ENCODE assay signal across 19 cellular contexts in the genomic region with DNA sequence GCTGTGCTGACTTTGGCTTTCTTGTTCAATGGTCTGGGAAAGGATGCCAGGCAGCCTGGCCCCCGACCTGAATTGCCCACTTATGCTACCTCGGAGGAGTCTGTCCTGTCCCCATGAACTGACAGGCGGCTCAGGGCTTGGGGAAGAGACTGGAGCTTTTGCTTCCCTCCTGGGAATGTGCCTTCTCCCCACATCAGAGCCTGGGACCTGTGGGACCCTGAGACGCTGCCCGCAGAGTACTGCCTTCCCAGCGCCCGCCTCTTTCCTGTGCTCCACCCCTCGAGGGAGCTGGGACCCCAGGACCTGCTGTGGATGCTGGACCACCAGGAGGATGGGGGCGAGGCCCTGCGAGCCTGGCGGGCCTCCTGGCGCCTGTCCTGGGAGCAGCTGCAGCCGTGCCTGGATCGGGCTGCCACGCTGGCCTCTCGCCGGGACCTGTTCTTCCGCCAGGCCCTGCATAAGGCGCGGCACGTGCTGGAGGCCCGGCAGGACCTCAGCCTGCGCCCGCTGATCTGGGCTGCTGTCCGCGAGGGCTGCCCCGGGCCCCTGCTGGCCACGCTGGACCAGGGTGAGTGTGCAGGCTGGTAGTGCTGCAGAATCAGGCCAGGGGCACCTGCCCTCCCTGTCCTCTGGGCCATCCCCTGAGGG. TPM values are rescaled to one million over a fixed set of nuclear protein-coding genes. Genes with fewer than 3 reads are reported as not detected.
DNase-seq lines count a peak whose midpoint lies in the region; ATAC-seq and TF ChIP-seq lines count a peak whose summit lies in the region.
"Had no signal": no experiment of that assay in that cellular context is flagged by ENCODE, and none has a peak within 500 bp of the region (broad histone marks: within the 10 kb centered on the region; RNA-seq: fewer than 3 reads in every experiment).

No MANE protein-coding gene starts in this region.

- peak overlapping the region in 2 of 3 donors; percentile 14 to 45 for H3K9ac ChIP-seq in skeletal muscle tissue (ENCODE audit: low read depth in 1 of 3, low read length in 3 of 3)
- H3K9ac ChIP-seq: GM23248 had no signal

- ATAC-seq in left lung = no peak

- TF ChIP-seq CTCF in MCF 10A (IDR thresholded peaks at IDR 0.05; ENCODE audit: unreplicated experiment) = no peak
- TF ChIP-seq CTCF in left lung (IDR thresholded peaks at IDR 0.05) = no peak

- intact Hi-C loops in MCF 10A (cut with micrococcal nuclease) = no loop called here
- intact Hi-C loops in left lung (cut with DNase I) = loop anchor here in 1 of 2 donors (10.0 kb wide), 1 partner anchor 78 kb away; no protein-coding TSS in a partner anchor

- H3K9me3 Mint-ChIP-seq in MCF 10A (ENCODE audit: unreplicated experiment) = no peaks in the 10 kb centered on the region
- H3K9me3 Mint-ChIP-seq: IgD-negative memory B cell had no signal

- peaks cover 12 to 33% (median 18%) of the 10 kb centered on the region in 3 donors for H3K36me3 ChIP-seq in skeletal muscle tissue (ENCODE audit: control insufficient read depth in 3 of 3, insufficient read depth in 3 of 3, low read length in 3 of 3)
- H3K36me3 ChIP-seq in left lung = peaks cover 0 to 49% of the 10 kb centered on the region in 2 donors

- H3K4me3 ChIP-seq in skeletal muscle tissue (ENCODE audit: low read length in 3 of 3) (peak overlapping the region in 1 of 3 donors; percentile 22), left lung (no peak overlapping the region)
- H3K4me3 ChIP-seq: GM23248, PC-9 had no signal

- H3K27me3 Mint-ChIP-seq in MCF 10A (ENCODE audit: insufficient read depth, unreplicated experiment) = no peaks in the 10 kb centered on the region
- H3K27me3 Mint-ChIP-seq: B cell, IgD-negative memory B cell had no signal

- H3K4me1 ChIP-seq in skeletal muscle tissue (ENCODE audit: control insufficient read depth in 3 of 3, insufficient read depth in 3 of 3, low read length in 3 of 3) = peaks cover 19 to 34% (median 33%) of the 10 kb centered on the region in 3 donors
- H3K4me1 ChIP-seq in left lung = peaks cover 0 to 4% of the 10 kb centered on the region in 2 donors

- BruUV-seq in MCF 10A (replicated peaks; lab: Mats Ljungman, UMichigan) = no TSS peak

- peaks cover 17% of the 10 kb centered on the region for H3K36me3 Mint-ChIP-seq in MCF 10A (ENCODE audit: insufficient read depth, unreplicated experiment)

- H3K9me3 ChIP-seq in skeletal muscle tissue (ENCODE audit: control insufficient read depth in 3 of 3, low read length in 3 of 3) = no peaks in the 10 kb centered on the region
- H3K9me3 ChIP-seq in left lung = no peaks in the 10 kb centered on the region

- H3K27ac ChIP-seq in skeletal muscle tissue (ENCODE audit: low read depth, low read length) (no peak overlapping the region), left lung (no peak overlapping the region)
- H3K27ac ChIP-seq: GM23248, PC-9 had no signal

- H3K27me3 ChIP-seq in skeletal muscle tissue (ENCODE audit: control insufficient read depth in 3 of 3, insufficient read depth in 3 of 3, low read length in 3 of 3) = no peaks in the 10 kb centered on the region
- no peaks in the 10 kb centered on the region for H3K27me3 ChIP-seq in left lung

- H3K4me1 Mint-ChIP-seq in MCF 10A (ENCODE audit: insufficient read depth, unreplicated experiment) = peaks cover 13% of the 10 kb centered on the region
- H3K4me1 Mint-ChIP-seq: B cell had no signal

- in situ Hi-C loops in G401 (cut with HindIII; ENCODE audit: low sequenced_read_pairs) = no loop called here

- POLR2A ChIA-PET in MCF 10A (lab: Yijun Ruan, JAX) = no interaction called here

- H3K4me3 Mint-ChIP-seq in MCF 10A (ENCODE audit: unreplicated experiment) = no peak overlapping the region
- H3K4me3 Mint-ChIP-seq: B cell had no signal

- CTCF ChIA-PET in MCF 10A (lab: Yijun Ruan, JAX) = interaction anchor here (0.6 to 0.9 kb wide), 3 partner anchors 12 to 103 kb away, joined by 3 read pairs; no protein-coding TSS in a partner anchor

- DNase-seq in G401 (ENCODE audit: low spot score) (peak; percentile 64), SK-N-DZ (ENCODE audit: low spot score) (peak; percentile 17), globus pallidus (ENCODE audit: low spot score) (peak; percentile 10), MCF 10A (ENCODE audit: unreplicated experiment) (no peak), left lung (no peak)
- DNase-seq in activated CD8-positive, alpha-beta memory T cell treated with anti-CD3 and anti-CD28 coated beads for 24 hours = no peak
- DNase-seq: GM23248, HCEC 1CT, NCI-H1092, NCI-H1417 treated with DMSO at 0.1 percent for 48 hours, NCI-H1694 treated with DMSO at 0.1 percent for 48 hours, NCI-H2081, NCI-H2227 treated with DMSO at 0.1 percent for 48 hours, NCI-H526 treated with DMSO at 0.1 percent for 48 hours, PC-9, SHP77 had no signal

- no peak overlapping the region for H3K27ac Mint-ChIP-seq in MCF 10A (ENCODE audit: low read depth, unreplicated experiment)
- H3K27ac Mint-ChIP-seq: B cell had no signal

RNA-seq across cellular contexts. Expression of a gene that starts 18.5 kb away (rescaled TPM):
- 12.9 and 15.8 TPM in 2 replicates for total RNA-seq in G401 (2014; rRNA removed; shearing (Covaris generic))
- polyA plus RNA-seq in SK-N-DZ (2014; cell fraction: cytosol; rRNA removed) = 5.6 and 8.2 TPM in 2 replicates
- polyA plus RNA-seq in SK-N-DZ (2014; cell fraction: nucleus; rRNA removed) = 34.9 and 44.3 TPM in 2 replicates
- total RNA-seq in skeletal muscle tissue = 6.8 TPM
- total RNA-seq in MCF 10A (2022) = 13.7 and 19.0 TPM in 2 replicates
- 10 to 100 TPM; 20.4 to 20.7 TPM for total RNA-seq in left lung

RNA-seq across cellular contexts. Expression of a gene that starts 34.0 kb away (rescaled TPM):
- 32.7 and 35.9 TPM in 2 replicates for total RNA-seq in G401 (2014; rRNA removed; shearing (Covaris generic))
- polyA plus RNA-seq in SK-N-DZ (2014; cell fraction: cytosol; rRNA removed) = 31.8 and 44.0 TPM in 2 replicates
- 12.1 and 15.1 TPM in 2 replicates for polyA plus RNA-seq in SK-N-DZ (2014; cell fraction: nucleus; rRNA removed)
- total RNA-seq in skeletal muscle tissue (24.5 TPM), MCF 10A (2022) (7.7 and 10.3 TPM in 2 replicates), left lung (10 to 100 TPM; 28.7 to 35.1 TPM)

RNA-seq across cellular contexts. Expression of a gene that starts 50.4 kb away (rescaled TPM):
- 79.5 and 97.0 TPM in 2 replicates for total RNA-seq in G401 (2014; rRNA removed; shearing (Covaris generic))
- polyA plus RNA-seq in SK-N-DZ (2014; cell fraction: cytosol; rRNA removed) = 112 and 169 TPM in 2 replicates
- 342 and 354 TPM in 2 replicates for polyA plus RNA-seq in SK-N-DZ (2014; cell fraction: nucleus; rRNA removed)
- 66.8 TPM for total RNA-seq in skeletal muscle tissue
- 62.2 and 64.9 TPM in 2 replicates for total RNA-seq in MCF 10A (2022)
- 10 to 100 TPM; 58.5 to 66.7 TPM for total RNA-seq in left lung

RNA-seq across cellular contexts. Expression of a gene that starts 50.7 kb away (rescaled TPM):
- total RNA-seq in G401 (2014; rRNA removed; shearing (Covaris generic)) = 43.6 and 98.0 TPM in 2 replicates
- 102 and 189 TPM in 2 replicates for polyA plus RNA-seq in SK-N-DZ (2014; cell fraction: cytosol; rRNA removed)
- 158 and 172 TPM in 2 replicates for polyA plus RNA-seq in SK-N-DZ (2014; cell fraction: nucleus; rRNA removed)
- 83.5 TPM for total RNA-seq in skeletal muscle tissue
- 309 and 318 TPM in 2 replicates for total RNA-seq in MCF 10A (2022)
- total RNA-seq in left lung = 100 to 1,000 TPM; 210 to 255 TPM

Comparison
In these comparisons a context has a peak if more than half of its experiments do, and no peak if none do; other contexts are left out.
1. DNase-seq: peak in G401 (single experiment), SK-N-DZ (single experiment) and globus pallidus (single experiment); none in MCF 10A (single experiment), activated CD8-positive, alpha-beta memory T cell treated with anti-CD3 and anti-CD28 coated beads for 24 hours (single experiment) and left lung (0 of 2).